In genomic region chr11:117796456-117797428, GRCh38 we compare ENCODE assay signal across 10 cellular contexts. TPM values are rescaled to one million over a fixed set of nuclear protein-coding genes. Genes with fewer than 3 reads are reported as not detected.
DNase-seq lines count a peak whose midpoint lies in the region; ATAC-seq, FAIRE-seq and TF ChIP-seq lines count a peak whose summit lies in the region.
"Had no signal": no experiment of that assay in that cellular context is flagged by ENCODE, and none has a peak within 500 bp of the region (broad histone marks: within the 10 kb centered on the region; RNA-seq: fewer than 3 reads in every experiment).

A gene with protein sequence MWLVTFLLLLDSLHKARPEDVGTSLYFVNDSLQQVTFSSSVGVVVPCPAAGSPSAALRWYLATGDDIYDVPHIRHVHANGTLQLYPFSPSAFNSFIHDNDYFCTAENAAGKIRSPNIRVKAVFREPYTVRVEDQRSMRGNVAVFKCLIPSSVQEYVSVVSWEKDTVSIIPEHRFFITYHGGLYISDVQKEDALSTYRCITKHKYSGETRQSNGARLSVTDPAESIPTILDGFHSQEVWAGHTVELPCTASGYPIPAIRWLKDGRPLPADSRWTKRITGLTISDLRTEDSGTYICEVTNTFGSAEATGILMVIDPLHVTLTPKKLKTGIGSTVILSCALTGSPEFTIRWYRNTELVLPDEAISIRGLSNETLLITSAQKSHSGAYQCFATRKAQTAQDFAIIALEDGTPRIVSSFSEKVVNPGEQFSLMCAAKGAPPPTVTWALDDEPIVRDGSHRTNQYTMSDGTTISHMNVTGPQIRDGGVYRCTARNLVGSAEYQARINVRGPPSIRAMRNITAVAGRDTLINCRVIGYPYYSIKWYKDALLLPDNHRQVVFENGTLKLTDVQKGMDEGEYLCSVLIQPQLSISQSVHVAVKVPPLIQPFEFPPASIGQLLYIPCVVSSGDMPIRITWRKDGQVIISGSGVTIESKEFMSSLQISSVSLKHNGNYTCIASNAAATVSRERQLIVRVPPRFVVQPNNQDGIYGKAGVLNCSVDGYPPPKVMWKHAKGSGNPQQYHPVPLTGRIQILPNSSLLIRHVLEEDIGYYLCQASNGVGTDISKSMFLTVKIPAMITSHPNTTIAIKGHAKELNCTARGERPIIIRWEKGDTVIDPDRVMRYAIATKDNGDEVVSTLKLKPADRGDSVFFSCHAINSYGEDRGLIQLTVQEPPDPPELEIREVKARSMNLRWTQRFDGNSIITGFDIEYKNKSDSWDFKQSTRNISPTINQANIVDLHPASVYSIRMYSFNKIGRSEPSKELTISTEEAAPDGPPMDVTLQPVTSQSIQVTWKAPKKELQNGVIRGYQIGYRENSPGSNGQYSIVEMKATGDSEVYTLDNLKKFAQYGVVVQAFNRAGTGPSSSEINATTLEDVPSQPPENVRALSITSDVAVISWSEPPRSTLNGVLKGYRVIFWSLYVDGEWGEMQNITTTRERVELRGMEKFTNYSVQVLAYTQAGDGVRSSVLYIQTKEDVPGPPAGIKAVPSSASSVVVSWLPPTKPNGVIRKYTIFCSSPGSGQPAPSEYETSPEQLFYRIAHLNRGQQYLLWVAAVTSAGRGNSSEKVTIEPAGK (N-terminal part only) (minus strand): TSS chr11:117797216. CDS start chr11:117797079, 137 bp downstream.

- H3K4me1 ChIP-seq in left ventricle myocardium inferior, result peaks cover 21% of the 10 kb centered on the region

- no peaks in the 10 kb centered on the region for H3K9me3 Mint-ChIP-seq in activated T-cell treated with anti-CD3 and anti-CD28 coated beads, Interleukin-2, amount 50 U/mL, for 24 hours

- H3K36me3 Mint-ChIP-seq in activated T-cell treated with anti-CD3 and anti-CD28 coated beads, Interleukin-2, amount 50 U/mL, for 24 hours (ENCODE audit: low read depth), result no peaks in the 10 kb centered on the region

- intact Hi-C loops in left ventricle myocardium inferior (cut with micrococcal nuclease), result no loop called here

- H3K4me3 ChIP-seq in left ventricle myocardium inferior, result peak within 1 kb of the TSS; percentile 60

- H3K4me1 Mint-ChIP-seq in activated T-cell treated with anti-CD3 and anti-CD28 coated beads, Interleukin-2, amount 50 U/mL, for 24 hours (ENCODE audit: low read depth), result peaks cover 16% of the 10 kb centered on the region

- no peaks in the 10 kb centered on the region for H3K36me3 ChIP-seq in left ventricle myocardium inferior

- H3K27me3 Mint-ChIP-seq in activated T-cell treated with anti-CD3 and anti-CD28 coated beads, Interleukin-2, amount 50 U/mL, for 24 hours, result peaks cover 63% of the 10 kb centered on the region

- DNase-seq in DMS153 treated with DMSO at 0.1 percent for 48 hours (lab: John Stamatoyannopoulos, UW; ENCODE audit: unreplicated experiment) (peak; percentile 7), DMS153 (lab: John Stamatoyannopoulos, UW) (no peak), left ventricle myocardium inferior (no peak), renal cortical epithelial cell (ENCODE audit: low read depth) (no peak), GM12892 (ENCODE audit: insufficient read length) (no peak), NCI-H128 (lab: John Stamatoyannopoulos, UW; ENCODE audit: unreplicated experiment) (no peak)
- DNase-seq in activated T-cell treated with anti-CD3 and anti-CD28 coated beads, Interleukin-2, amount 50 U/mL, for 24 hours, result peak; percentile 66

- TF ChIP-seq CTCF in left ventricle myocardium inferior (IDR thresholded peaks at IDR 0.05; ENCODE audit: borderline replicate concordance), result no peak

- ATAC-seq in GM19395 (IDR thresholded peaks at IDR 0.05; ENCODE audit: unreplicated experiment), result no peak

- FAIRE-seq in GM12892 (lab: Jason Lieb, UNC), result no peak
- FAIRE-seq: A204.1 had no signal

- H3K27me3 ChIP-seq in left ventricle myocardium inferior (ENCODE audit: low read depth), result peaks cover 57% of the 10 kb centered on the region

- H3K27ac ChIP-seq in left ventricle myocardium inferior (replicated peaks), result no peak within 1 kb of the TSS
- H3K27ac ChIP-seq: KMS-11 had no signal

- H3K9me3 ChIP-seq in left ventricle myocardium inferior (replicated peaks), result no peaks in the 10 kb centered on the region

- peak within 1 kb of the TSS; percentile 42 for H3K4me3 Mint-ChIP-seq in activated T-cell treated with anti-CD3 and anti-CD28 coated beads, Interleukin-2, amount 50 U/mL, for 24 hours

- TF ChIP-seq POLR2A in GM12892 (IDR thresholded peaks at IDR 0.05; ENCODE audit: low read depth, low read length), result no peak

- H3K27ac Mint-ChIP-seq in activated T-cell treated with anti-CD3 and anti-CD28 coated beads, Interleukin-2, amount 50 U/mL, for 24 hours, result no peak within 1 kb of the TSS

RNA-seq across cellular contexts. Expression of the gene that starts here (rescaled TPM):
- total RNA-seq in left ventricle myocardium inferior (0.19 TPM), renal cortical epithelial cell (10.1 and 10.2 TPM in 2 replicates)
- polyA plus RNA-seq in GM12892 (2012; ENCODE audit: missing spikeins), result 0.36 TPM

Comparison
In these comparisons a context has a peak if more than half of its experiments do, and no peak if none do; other contexts are left out.
1. DNase-seq: peak in DMS153 treated with DMSO at 0.1 percent for 48 hours (single experiment) and activated T-cell treated with anti-CD3 and anti-CD28 coated beads, Interleukin-2, amount 50 U/mL, for 24 hours (single experiment); none in DMS153 (single experiment), left ventricle myocardium inferior (single experiment), renal cortical epithelial cell (single experiment), GM12892 (single experiment) and NCI-H128 (single experiment).